Comparison of ENCODE assay signal across 9 cellular contexts in the genomic region with DNA sequence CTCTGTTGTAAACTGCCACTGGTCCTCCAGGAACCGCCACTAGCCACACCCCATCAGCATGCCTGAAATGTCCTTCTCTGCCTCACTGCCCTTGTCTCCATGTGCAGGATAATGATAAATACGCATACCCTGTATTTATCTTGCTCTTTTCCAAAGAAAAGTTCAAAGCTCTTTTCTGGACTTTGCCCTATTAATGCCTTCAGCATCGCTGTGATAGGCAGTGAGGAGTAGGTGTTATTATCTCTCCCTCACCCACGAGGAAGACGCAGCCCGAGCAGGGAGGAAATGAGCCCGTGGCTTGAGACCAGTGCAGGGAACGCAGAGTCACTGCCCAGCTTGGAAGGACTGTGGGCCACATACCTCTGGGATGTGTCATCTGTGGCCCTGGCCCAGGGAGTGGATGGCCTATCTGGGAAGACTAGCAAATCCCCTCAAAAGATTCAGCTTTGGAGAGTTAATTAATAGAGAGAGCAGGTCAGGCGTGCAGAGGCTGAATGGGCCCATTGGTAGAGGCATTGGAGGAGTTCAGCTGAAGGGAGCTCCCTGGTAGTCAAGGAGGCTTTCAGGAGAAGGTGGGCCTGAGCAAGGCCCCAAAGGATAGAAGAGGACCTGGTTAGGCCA. TPM values are rescaled to one million over a fixed set of nuclear protein-coding genes. Genes with fewer than 3 reads are reported as not detected.
DNase-seq lines count a peak whose midpoint lies in the region; ATAC-seq, FAIRE-seq and TF ChIP-seq lines count a peak whose summit lies in the region.
"Had no signal": no experiment of that assay in that cellular context is flagged by ENCODE, and none has a peak within 500 bp of the region (broad histone marks: within the 10 kb centered on the region; RNA-seq: fewer than 3 reads in every experiment).

No MANE protein-coding gene starts in this region.

- WGBS in pancreas, 2 donors: 31 to 40% methylated on average over 9 of the region's 9 CpGs

- peaks cover 92 to 97% of the 10 kb centered on the region in 2 donors for H3K36me3 Mint-ChIP-seq in CD14-positive monocyte

- no peak overlapping the region for H3K4me3 ChIP-seq in RWPE2 (ENCODE audit: severe bottlenecking)
- H3K4me3 ChIP-seq in fibroblast of mammary gland (ENCODE audit: control insufficient read depth, low read depth, low read length): no peak overlapping the region
- H3K4me3 ChIP-seq in pancreas: no peak overlapping the region

- no peaks in the 10 kb centered on the region for H3K27me3 ChIP-seq in RWPE2 (ENCODE audit: insufficient read depth, poor library complexity, severe bottlenecking)
- H3K27me3 ChIP-seq in pancreas: no peaks in the 10 kb centered on the region

- H3K27ac Mint-ChIP-seq in CD14-positive monocyte: peak overlapping the region in 6 of 7 donors; percentile 11 to 87 (median 78)

- H3K4me1 Mint-ChIP-seq in CD14-positive monocyte: peaks cover 30% of the 10 kb centered on the region

- H3K27me3 Mint-ChIP-seq in CD14-positive monocyte (ENCODE audit: low read depth in 3 of 3): no peaks in the 10 kb centered on the region

- H3K9me3 ChIP-seq in RWPE2 (ENCODE audit: severe bottlenecking) (no peaks in the 10 kb centered on the region), pancreas (no peaks in the 10 kb centered on the region)

- H3K27ac ChIP-seq in RWPE2 (ENCODE audit: poor library complexity, severe bottlenecking): peak overlapping the region; percentile 51
- H3K27ac ChIP-seq in pancreas: peak overlapping the region; percentile 52 to 59 (median 56)

- no peak for FAIRE-seq in pancreas (lab: Jason Lieb, UNC)

- peaks cover 70% of the 10 kb centered on the region for H3K36me3 ChIP-seq in RWPE2 (ENCODE audit: low read depth)
- peaks cover 0 to 30% (median 9%) of the 10 kb centered on the region in 3 donors for H3K36me3 ChIP-seq in pancreas

- no peak overlapping the region for H3K4me3 Mint-ChIP-seq in CD14-positive monocyte

- peaks cover 8% of the 10 kb centered on the region for H3K4me1 ChIP-seq in RWPE2 (ENCODE audit: insufficient read depth, poor library complexity, severe bottlenecking)
- peaks cover 19 to 24% (median 20%) of the 10 kb centered on the region in 3 donors for H3K4me1 ChIP-seq in pancreas

- intact Hi-C loops in CD14-positive monocyte (cut with micrococcal nuclease) (no loop called here), pancreas (cut with DNase I) (no loop called here)

- DNase-seq in CD14-positive monocyte (ENCODE audit: low spot score) (peak; percentile 33), RWPE2 (ENCODE audit: low spot score) (no peak), fibroblast of mammary gland (ENCODE audit: low read depth) (peak; percentile 88), pancreas (peak in 4 of 6 donors; percentile 53 to 72 (median 62)), NCI-H526 (lab: John Stamatoyannopoulos, UW) (no peak)
- DNase-seq in activated effector memory CD4-positive, alpha-beta T cell treated with anti-CD3 and anti-CD28 coated beads, Interleukin-2, amount 50 U/mL, for 16 hours: no peak
- DNase-seq: activated T-cell treated with anti-CD3 and anti-CD28 coated beads for 4 hours had no signal

- ATAC-seq in RWPE2 (ENCODE audit: low read depth) (peak; percentile 88), pancreas (peak; percentile 67 to 85 (median 76)), GM18498 (IDR thresholded peaks at IDR 0.05; ENCODE audit: unreplicated experiment) (no peak), GM19023 (IDR thresholded peaks at IDR 0.05; ENCODE audit: unreplicated experiment) (no peak)

- no peak for TF ChIP-seq CTCF in CD14-positive monocyte (IDR thresholded peaks at IDR 0.05)
- TF ChIP-seq CTCF in RWPE2 (IDR thresholded peaks at IDR 0.05; ENCODE audit: poor library complexity, severe bottlenecking): no peak
- TF ChIP-seq CTCF in fibroblast of mammary gland (conservative IDR thresholded peaks at IDR 0.05; ENCODE audit: control insufficient read depth, insufficient read depth, low read depth, low read length): no peak
- TF ChIP-seq CTCF in pancreas (IDR thresholded peaks at IDR 0.05): no peak

- H3K9me3 Mint-ChIP-seq in CD14-positive monocyte: peaks cover 0 to 2% (median 0%) of the 10 kb centered on the region in 7 donors

RNA-seq across cellular contexts. Expression of a gene that starts 14.0 kb away (rescaled TPM):
- polyA plus RNA-seq in CD14-positive monocyte (10 to 100 TPM; 43.2 to 52.5 TPM), pancreas (10 to 100 TPM; 10.4 to 21.6 TPM)
- 10 to 100 TPM; 14.4 to 23.7 (median 21.2) TPM for total RNA-seq in pancreas

RNA-seq across cellular contexts. Expression of a gene that starts 39.5 kb away (rescaled TPM):
- polyA plus RNA-seq in CD14-positive monocyte (10 to 100 TPM; 33.6 to 38.5 TPM), pancreas (10 to 100 TPM; 20.1 to 31.4 TPM)
- total RNA-seq in pancreas: 100 to 1,000 TPM in 4 of 6 donors, 10 to 100 TPM in 2; 82.3 to 180 (median 107) TPM

Comparison
In these comparisons a context has a peak if more than half of its experiments do, and no peak if none do; other contexts are left out.
1. DNase-seq: peak in CD14-positive monocyte (single experiment), fibroblast of mammary gland (single experiment) and pancreas (4 of 6); none in RWPE2 (single experiment), activated effector memory CD4-positive, alpha-beta T cell treated with anti-CD3 and anti-CD28 coated beads, Interleukin-2, amount 50 U/mL, for 16 hours (single experiment) and NCI-H526 (0 of 2).
2. ATAC-seq: peak in RWPE2 (single experiment) and pancreas (4 of 4); none in GM18498 (single experiment) and GM19023 (single experiment).